In the genomic region with DNA sequence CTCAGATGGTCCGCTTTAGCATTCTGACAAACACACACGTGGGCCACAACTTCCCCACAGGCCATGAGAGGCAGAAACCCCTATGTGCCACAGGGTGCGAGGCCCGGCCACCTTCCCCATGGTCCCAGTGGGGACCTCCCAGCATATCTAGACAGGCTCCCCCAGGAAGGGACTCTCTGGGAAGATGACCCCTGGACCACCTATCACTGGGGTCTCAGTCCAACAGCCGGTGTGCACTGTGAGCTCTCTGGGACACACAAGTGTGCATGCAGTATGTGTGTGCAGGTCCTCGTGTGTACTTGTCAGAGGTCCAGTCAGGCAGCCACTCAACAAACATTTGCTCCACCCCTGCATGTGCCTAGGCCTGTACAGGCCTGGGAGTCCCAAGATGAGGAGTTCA, we compare ENCODE assay signal across 24 cellular contexts. TPM values are rescaled to one million over a fixed set of nuclear protein-coding genes. Genes with fewer than 3 reads are reported as not detected.
"Had no signal": no experiment of that assay in that cellular context is flagged by ENCODE, and none has a peak within 500 bp of the region (broad histone marks: within the 10 kb centered on the region; RNA-seq: fewer than 3 reads in every experiment).

No MANE protein-coding gene starts in this region.

- ATAC-seq: activated T-cell treated with anti-CD3 and anti-CD28 coated beads, Interleukin-2, amount 50 U/mL, for 72 hours; effector memory CD8-positive, alpha-beta T cell; esophagus mucosa; stimulated activated naive B cell treated with anti-CD40 and anti-IgM and Interleukin-4, amounts not matched to agents 10 μg/mL and 1 μg/mL and 100 μg/mL, for 72 hours had no signal

- H3K27me3 ChIP-seq: colonic mucosa, dorsolateral prefrontal cortex, testis had no signal

- H3K27ac Mint-ChIP-seq: activated CD4-positive, alpha-beta memory T cell treated with anti-CD3 and anti-CD28 coated beads for 36 hours; activated naive CD4-positive, alpha-beta T cell treated with anti-CD3 and anti-CD28 coated beads, Interleukin-2, amount 50 U/mL, for 24 hours; activated T-cell treated with anti-CD3 and anti-CD28 coated beads, Interleukin-2, amount 50 U/mL, for 72 hours; effector memory CD8-positive, alpha-beta T cell; nephron progenitor cell; stimulated activated naive B cell treated with anti-CD40 and anti-IgM and Interleukin-4, amounts not matched to agents 10 μg/mL and 1 μg/mL and 100 μg/mL, for 72 hours; T-helper 1 cell treated with Interleukin-12 subunit alpha and Interleukin-12 subunit beta and Interleukin-4 antibody, amounts not matched to agents 30 μg/mL and 1 μg/mL, for 36 hours had no signal

- FAIRE-seq: endothelial cell of umbilical vein had no signal

- H3K4me1 Mint-ChIP-seq: activated naive CD4-positive, alpha-beta T cell treated with anti-CD3 and anti-CD28 coated beads, Interleukin-2, amount 50 U/mL, for 24 hours; central memory CD8-positive, alpha-beta T cell; stimulated activated naive B cell treated with anti-CD40 and anti-IgM and Interleukin-4, amounts not matched to agents 10 μg/mL and 1 μg/mL and 100 μg/mL, for 72 hours had no signal

- H3K9me3 Mint-ChIP-seq: activated CD4-positive, alpha-beta memory T cell treated with anti-CD3 and anti-CD28 coated beads for 36 hours; activated naive CD4-positive, alpha-beta T cell treated with anti-CD3 and anti-CD28 coated beads, Interleukin-2, amount 50 U/mL, for 24 hours; activated T-cell treated with anti-CD3 and anti-CD28 coated beads, Interleukin-2, amount 50 U/mL, for 72 hours; central memory CD8-positive, alpha-beta T cell; effector memory CD8-positive, alpha-beta T cell; nephron progenitor cell; T-helper 1 cell treated with Interleukin-12 subunit alpha and Interleukin-12 subunit beta and Interleukin-4 antibody, amounts not matched to agents 30 μg/mL and 1 μg/mL, for 36 hours had no signal

- H3K36me3 Mint-ChIP-seq: activated CD4-positive, alpha-beta memory T cell treated with anti-CD3 and anti-CD28 coated beads for 36 hours; activated naive CD4-positive, alpha-beta T cell treated with anti-CD3 and anti-CD28 coated beads, Interleukin-2, amount 50 U/mL, for 24 hours; stimulated activated naive B cell treated with anti-CD40 and anti-IgM and Interleukin-4, amounts not matched to agents 10 μg/mL and 1 μg/mL and 100 μg/mL, for 72 hours had no signal

- H3K27ac ChIP-seq: colonic mucosa, testis had no signal

- H3K4me3 ChIP-seq: colonic mucosa, dorsolateral prefrontal cortex, testis had no signal

- H3K9me3 ChIP-seq: colonic mucosa, testis had no signal

- DNase-seq: activated CD4-positive, alpha-beta memory T cell treated with anti-CD3 and anti-CD28 coated beads for 36 hours; activated CD4-positive, alpha-beta T cell treated with anti-CD3 and anti-CD28 coated beads for 48 hours; activated gamma-delta T cell; activated T-cell treated with anti-CD3 and anti-CD28 coated beads, Interleukin-2, amount 50 U/mL, for 72 hours; colonic mucosa; effector memory CD8-positive, alpha-beta T cell; foreskin melanocyte; hippocampal formation; mesenchymal stem cell; nephron progenitor cell; occipital lobe; retina; stimulated activated CD4-positive, alpha-beta T cell treated with anti-CD3 and anti-CD28 coated beads, Interleukin-1b, Interleukin-23, amount 100 ng/mL, for 48 hours; stimulated activated naive B cell treated with anti-CD40 and anti-IgM and Interleukin-4, amounts not matched to agents 10 μg/mL and 1 μg/mL and 100 μg/mL, for 72 hours; testis; trophoblast cell had no signal

- H3K36me3 ChIP-seq: colonic mucosa had no signal

- H3K4me3 Mint-ChIP-seq: activated CD4-positive, alpha-beta memory T cell treated with anti-CD3 and anti-CD28 coated beads for 36 hours; activated naive CD4-positive, alpha-beta T cell treated with anti-CD3 and anti-CD28 coated beads, Interleukin-2, amount 50 U/mL, for 24 hours; activated T-cell treated with anti-CD3 and anti-CD28 coated beads, Interleukin-2, amount 50 U/mL, for 72 hours; central memory CD8-positive, alpha-beta T cell; effector memory CD8-positive, alpha-beta T cell; nephron progenitor cell; stimulated activated naive B cell treated with anti-CD40 and anti-IgM and Interleukin-4, amounts not matched to agents 10 μg/mL and 1 μg/mL and 100 μg/mL, for 72 hours; T-helper 1 cell treated with Interleukin-12 subunit alpha and Interleukin-12 subunit beta and Interleukin-4 antibody, amounts not matched to agents 30 μg/mL and 1 μg/mL, for 36 hours had no signal

- H3K4me1 ChIP-seq: colonic mucosa, testis had no signal

RNA-seq across cellular contexts. Expression of a gene that starts 18.7 kb away (rescaled TPM):
- total RNA-seq: activated CD4-positive, alpha-beta memory T cell treated with anti-CD3 and anti-CD28 coated beads for 36 hours; activated T-cell treated with anti-CD3 and anti-CD28 coated beads, Interleukin-2, amount 50 U/mL, for 72 hours; endothelial cell of umbilical vein; mononuclear cell; myocyte had no signal
